Comparison of ENCODE assay signal across 9 cellular contexts in the genomic region with DNA sequence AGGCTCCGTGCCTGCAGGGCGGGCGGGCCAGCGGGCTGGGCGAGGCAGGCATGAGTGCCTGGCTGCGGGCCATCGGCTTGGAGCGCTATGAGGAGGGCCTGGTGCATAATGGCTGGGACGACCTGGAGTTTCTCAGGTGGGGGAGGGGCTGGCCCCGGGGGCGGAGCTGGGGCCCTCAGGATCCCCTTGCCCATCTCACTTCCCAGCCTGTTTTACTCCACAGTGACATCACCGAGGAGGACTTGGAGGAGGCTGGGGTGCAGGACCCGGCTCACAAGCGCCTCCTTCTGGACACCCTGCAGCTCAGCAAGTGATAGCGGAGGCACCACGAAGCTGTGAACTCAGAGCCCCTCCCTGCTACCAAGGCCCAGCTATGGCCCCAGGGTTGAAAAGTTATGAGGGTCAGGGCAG. TPM values are rescaled to one million over a fixed set of nuclear protein-coding genes. Genes with fewer than 3 reads are reported as not detected.
A peak's percentile ranks its signal among the peaks of the same experiment; 100 is the strongest.
DNase-seq lines count a peak whose midpoint lies in the region; ATAC-seq, FAIRE-seq and TF ChIP-seq lines count a peak whose summit lies in the region.
"Had no signal": no experiment of that assay in that cellular context is flagged by ENCODE, and none has a peak within 500 bp of the region (broad histone marks: within the 10 kb centered on the region; RNA-seq: fewer than 3 reads in every experiment).

No MANE protein-coding gene starts in this region.

- no peak overlapping the region for H3K4me3 ChIP-seq in PC-3 (ENCODE audit: low read length)
- H3K4me3 ChIP-seq in astrocyte (ENCODE audit: insufficient read depth, low read depth, low read length): no peak overlapping the region
- no peak overlapping the region for H3K4me3 ChIP-seq in gastrocnemius medialis
- H3K4me3 ChIP-seq: skin epidermis had no signal

- peaks cover 8% of the 10 kb centered on the region for H3F3A ChIP-seq in PC-3 (ENCODE audit: low read length, unreplicated experiment)

- no peak overlapping the region for H3K27ac Mint-ChIP-seq in astrocyte (ENCODE audit: unreplicated experiment)

- in situ Hi-C loops in gastrocnemius medialis (cut with MboI; ENCODE audit: low sequenced_read_pairs in 4 of 4): loop anchor here in 1 of 4 donors (10.0 kb wide), 1 partner anchor 187 kb away; no protein-coding TSS in a partner anchor

- POLR2A ChIA-PET in HEK293T (lab: Yijun Ruan, JAX) (interaction anchor here (5.8 kb wide), 1 partner anchor 14 kb away, joined by 45 read pairs; a partner anchor contains a TSS), PC-3 (lab: Charles Lee; ENCODE audit: unreplicated experiment) (no interaction called here)

- peaks cover 13% of the 10 kb centered on the region for H3K4me1 Mint-ChIP-seq in astrocyte (ENCODE audit: low read depth, unreplicated experiment)

- H3K4me2 ChIP-seq in PC-3 (ENCODE audit: low read length): no peak overlapping the region
- H3K4me2 ChIP-seq in astrocyte (ENCODE audit: low read length): no peak overlapping the region

- no peak for TF ChIP-seq POLR2A in gastrocnemius medialis (IDR thresholded peaks at IDR 0.05)

- H3K27ac ChIP-seq in PC-3 (ENCODE audit: low read length): no peak overlapping the region
- H3K27ac ChIP-seq in astrocyte (ENCODE audit: low read depth, low read length): no peak overlapping the region
- H3K27ac ChIP-seq in gastrocnemius medialis: no peak overlapping the region
- H3K27ac ChIP-seq: skin epidermis had no signal

- FAIRE-seq in astrocyte (lab: Jason Lieb, UNC): no peak

- H3K9me2 ChIP-seq in PC-3 (replicated peaks; ENCODE audit: low read length): no peaks in the 10 kb centered on the region

- H3K27me3 ChIP-seq in PC-3 (ENCODE audit: low read length): peaks cover 5% of the 10 kb centered on the region; the same call in 1 of the 2 replicates
- H3K27me3 ChIP-seq in astrocyte (ENCODE audit: insufficient read depth, low read length): peaks cover 28% of the 10 kb centered on the region
- peaks cover 8 to 17% (median 15%) of the 10 kb centered on the region in 3 donors for H3K27me3 ChIP-seq in gastrocnemius medialis

- peak; percentile 15 for ATAC-seq in PC-3
- no peak for ATAC-seq in gastrocnemius medialis
- ATAC-seq in GM19023 (IDR thresholded peaks at IDR 0.05; ENCODE audit: unreplicated experiment): no peak

- H3K4me1 ChIP-seq in PC-3 (ENCODE audit: insufficient read depth, low read length) (peaks cover 9% of the 10 kb centered on the region), astrocyte (ENCODE audit: insufficient read depth, low read length) (peaks cover 26% of the 10 kb centered on the region), gastrocnemius medialis (peaks cover 10 to 22% of the 10 kb centered on the region in 2 donors)

- CTCF ChIA-PET in HEK293T (lab: Yijun Ruan, JAX): interaction anchor here (0.6 to 1.6 kb wide), 5 partner anchors 11 to 213 kb away, joined by 3 to 7 read pairs (median 3); no protein-coding TSS in a partner anchor
- CTCF ChIA-PET in PC-3 (lab: Charles Lee): no interaction called here

- H2AFZ ChIP-seq in PC-3 (ENCODE audit: low read length) (no peak overlapping the region), astrocyte (ENCODE audit: low read depth, low read length) (no peak overlapping the region)

- no peak overlapping the region for H3K9ac ChIP-seq in PC-3 (ENCODE audit: low read length)
- H3K9ac ChIP-seq in astrocyte (ENCODE audit: low read length): no peak overlapping the region

- no TSS peak for BruUV-seq in PC-3 (replicated peaks; lab: Mats Ljungman, UMichigan)

- intact Hi-C loops in PC-3 (cut with micrococcal nuclease) (loop anchor here (2.0 kb wide), 1 partner anchor 13 kb away; a partner anchor contains a TSS), gastrocnemius medialis (cut with DNase I; ENCODE audit: low total_unique reads) (loop anchor here (5.0 kb wide), 1 partner anchor 174 kb away; no protein-coding TSS in a partner anchor)

- H4K20me1 ChIP-seq in PC-3 (ENCODE audit: low read length) (no peaks in the 10 kb centered on the region), astrocyte (ENCODE audit: insufficient read depth, low read length) (peaks cover 67% of the 10 kb centered on the region)

- DNase-seq in COLO668 (lab: John Stamatoyannopoulos, UW; ENCODE audit: unreplicated experiment) (peak; percentile 46), HEK293T (ENCODE audit: extremely low spot score) (peak; percentile 85), PC-3 (peak; percentile 56), astrocyte (ENCODE audit: low read depth) (peak; percentile 45), iPS DF 19.7 (ENCODE audit: low read depth, low spot score) (peak; percentile 84), gastrocnemius medialis (peak in 1 of 2 donors; percentile 27), NCI-H524 treated with DMSO at 0.1 percent for 48 hours (lab: John Stamatoyannopoulos, UW) (no peak)

- H3K27me3 Mint-ChIP-seq in astrocyte (ENCODE audit: low read depth, unreplicated experiment): peaks cover 29% of the 10 kb centered on the region

- no peak overlapping the region for H3K4me3 Mint-ChIP-seq in astrocyte (ENCODE audit: unreplicated experiment)

- H3K36me3 ChIP-seq in PC-3 (ENCODE audit: low read depth, low read length): peaks cover 13% of the 10 kb centered on the region
- H3K36me3 ChIP-seq in astrocyte (ENCODE audit: insufficient read depth, low read length): peaks cover 26% of the 10 kb centered on the region
- H3K36me3 ChIP-seq in gastrocnemius medialis: peaks cover 0 to 42% of the 10 kb centered on the region in 2 donors

- H3K9me3 ChIP-seq in PC-3 (ENCODE audit: low read length) (no peaks in the 10 kb centered on the region), astrocyte (ENCODE audit: insufficient read depth, low read depth, low read length) (no peaks in the 10 kb centered on the region), gastrocnemius medialis (no peaks in the 10 kb centered on the region)

- H3K9me3 Mint-ChIP-seq in astrocyte (ENCODE audit: unreplicated experiment): peaks cover 9% of the 10 kb centered on the region

- H3K36me3 Mint-ChIP-seq in astrocyte (ENCODE audit: low read depth, unreplicated experiment): peaks cover 19% of the 10 kb centered on the region

- TF ChIP-seq CTCF in PC-3 (conservative IDR thresholded peaks at IDR 0.05; ENCODE audit: low read depth, low read length) (peak; percentile 81), astrocyte (IDR thresholded peaks at IDR 0.05; ENCODE audit: insufficient read depth, low read depth, low read length) (peak; percentile 72), gastrocnemius medialis (IDR thresholded peaks at IDR 0.05 in 4 of 5, conservative IDR thresholded peaks at IDR 0.05 in 1 of 5) (peak in 4 of 5 experiments; percentile 34 to 53 (median 50))

- no peaks in the 10 kb centered on the region for H3K79me2 ChIP-seq in PC-3 (ENCODE audit: low read length)
- H3K79me2 ChIP-seq in astrocyte (ENCODE audit: insufficient read depth, low read length): no peaks in the 10 kb centered on the region

TF ChIP-seq in HEK293T, 16 proteins besides CTCF, POLR2A, EP300 and RAD21:
- TF ChIP-seq SP1 (IDR thresholded peaks at IDR 0.05) (no peak), BHLHE40 (IDR thresholded peaks at IDR 0.05; ENCODE audit: borderline replicate concordance) (no peak), SUZ12 (IDR thresholded peaks at IDR 0.05) (no peak), LEF1 (IDR thresholded peaks at IDR 0.05; ENCODE audit: borderline replicate concordance) (no peak), HDGF (IDR thresholded peaks at IDR 0.05; ENCODE audit: borderline replicate concordance) (no peak), ARNT (IDR thresholded peaks at IDR 0.05) (no peak)

RNA-seq across cellular contexts. Expression of a gene that starts 5.9 kb away (rescaled TPM):
- total RNA-seq in PC-3 (2014; rRNA removed) (not detected in 2 replicates), astrocyte (0.36 TPM in 1 of 2 replicates, not detected in the other), gastrocnemius medialis (not detected)

RNA-seq across cellular contexts. Expression of a gene that starts 13.5 kb away (rescaled TPM):
- 100 and 121 TPM in 2 replicates for total RNA-seq in PC-3 (2014; rRNA removed)
- 274 and 276 TPM in 2 replicates for total RNA-seq in astrocyte
- 100 to 1,000 TPM in 3 of 4 donors, 10 to 100 TPM in 1; 75.6 to 112 (median 107) TPM for total RNA-seq in gastrocnemius medialis

RNA-seq across cellular contexts. Expression of a gene that starts 21.5 kb away (rescaled TPM):
- total RNA-seq in PC-3 (2014; rRNA removed) (not detected in 2 replicates), astrocyte (not detected in 2 replicates), gastrocnemius medialis (10 to 100 TPM in 3 of 4 donors, 1 to 10 TPM in 1; 7.5 to 14.6 (median 13.0) TPM)

RNA-seq across cellular contexts. Expression of a gene that starts 46.1 kb away (rescaled TPM):
- total RNA-seq in PC-3 (2014; rRNA removed) (0.36 TPM in 1 of 2 replicates, not detected in the other), astrocyte (3.2 and 3.6 TPM in 2 replicates), gastrocnemius medialis (not detected)
